ENCODE assay signal across 14 cellular contexts in genomic region chr20:31816221-31816620, GRCh38. TPM values are rescaled to one million over a fixed set of nuclear protein-coding genes. Genes with fewer than 3 reads are reported as not detected.
A peak's percentile ranks its signal among the peaks of the same experiment; 100 is the strongest.
DNase-seq lines count a peak whose midpoint lies in the region; TF ChIP-seq lines count a peak whose summit lies in the region.
"Had no signal": no experiment of that assay in that cellular context is flagged by ENCODE, and none has a peak within 500 bp of the region (broad histone marks: within the 10 kb centered on the region; RNA-seq: fewer than 3 reads in every experiment).

No MANE protein-coding gene starts in this region.

- WGBS in lower leg skin, 2 donors: 93 to 96% methylated on average over 5 of the region's 5 CpGs

- in situ Hi-C loops in G401 (cut with HindIII; ENCODE audit: low sequenced_read_pairs): no loop called here

- H3K27me3 ChIP-seq in skeletal muscle tissue (ENCODE audit: control insufficient read depth in 3 of 3, insufficient read depth in 3 of 3, low read length in 3 of 3): no peaks in the 10 kb centered on the region

- no peaks in the 10 kb centered on the region for H3K9me3 ChIP-seq in skeletal muscle tissue (ENCODE audit: control insufficient read depth in 3 of 3, low read length in 3 of 3)

- TF ChIP-seq CTCF in lower leg skin (IDR thresholded peaks at IDR 0.05): no peak

- intact Hi-C loops in lower leg skin (cut with DNase I; ENCODE audit: low total_unique reads): no loop called here

- TF ChIP-seq POLR2A in lower leg skin (IDR thresholded peaks at IDR 0.05): no peak

- H3K4me3 ChIP-seq in skeletal muscle tissue (ENCODE audit: low read length in 3 of 3) (peak overlapping the region in 1 of 3 donors; percentile 63), lower leg skin (ENCODE audit: low read depth, poor library complexity, severe bottlenecking) (no peak overlapping the region)

- DNase-seq in G401 (ENCODE audit: low spot score): peak; percentile 69
- peak; percentile 42 for DNase-seq in NCI-H2171 (lab: John Stamatoyannopoulos, UW)
- DNase-seq in cerebellum (ENCODE audit: low spot score): peak; percentile 58
- DNase-seq in activated gamma-delta T cell (lab: John Stamatoyannopoulos, UW): no peak
- no peak for DNase-seq in activated CD4-positive, alpha-beta T cell treated with anti-CD3 and anti-CD28 coated beads for 48 hours
- DNase-seq in lower leg skin (ENCODE audit: low spot score in 2 of 2): no peak
- DNase-seq: CD4-positive, alpha-beta memory T cell; MV-4-11; NCI-H1417 treated with DMSO at 0.1 percent for 48 hours; NCI-H2227 treated with DMSO at 0.1 percent for 48 hours; RPMI8226 had no signal

- peak overlapping the region in 1 of 3 donors; percentile 85 for H3K9ac ChIP-seq in skeletal muscle tissue (ENCODE audit: low read depth in 1 of 3, low read length in 3 of 3)

- H3K27ac ChIP-seq in skeletal muscle tissue (ENCODE audit: low read depth, low read length): peak overlapping the region; percentile 91

- H3K4me1 ChIP-seq in skeletal muscle tissue (ENCODE audit: control insufficient read depth in 3 of 3, insufficient read depth in 3 of 3, low read length in 3 of 3): peaks cover 64 to 91% (median 67%) of the 10 kb centered on the region in 3 donors

- H3K36me3 ChIP-seq in skeletal muscle tissue (ENCODE audit: control insufficient read depth in 3 of 3, insufficient read depth in 3 of 3, low read length in 3 of 3): peaks cover 0 to 14% (median 0%) of the 10 kb centered on the region in 3 donors

RNA-seq across cellular contexts. Expression of gene MYLK2, which starts 2.9 kb away (rescaled TPM):
- 0.44 TPM in 1 of 2 replicates, not detected in the other for total RNA-seq in G401 (2014; rRNA removed; shearing (Covaris generic))
- total RNA-seq in cerebellum (1.1 TPM), skeletal muscle tissue (21.9 TPM), lower leg skin (under 1 TPM in 1 of 4 donors, not detected in 3; 0.10 TPM)
- total RNA-seq: B cell; CD4-positive, alpha-beta memory T cell had no signal

RNA-seq across cellular contexts. Expression of gene FOXS1, which starts 29.2 kb away (rescaled TPM):
- 3.4 and 9.5 TPM in 2 replicates for total RNA-seq in G401 (2014; rRNA removed; shearing (Covaris generic))
- 1.8 TPM for total RNA-seq in cerebellum
- 3.1 TPM for total RNA-seq in skeletal muscle tissue
- under 1 TPM in 2 of 4 donors, not detected in 2; 0.44 to 0.97 TPM for total RNA-seq in lower leg skin
- total RNA-seq: B cell; CD4-positive, alpha-beta memory T cell; OCI-LY7 had no signal

RNA-seq across cellular contexts. Expression of gene DUSP15, which starts 54.1 kb away (rescaled TPM):
- total RNA-seq in G401 (2014; rRNA removed; shearing (Covaris generic)): 0.37 and 3.4 TPM in 2 replicates
- total RNA-seq in cerebellum (6.1 TPM), skeletal muscle tissue (2.1 TPM), lower leg skin (1 to 10 TPM in 1 of 4 donors, not detected in 3; 1.5 TPM)
- total RNA-seq: CD4-positive, alpha-beta memory T cell had no signal

RNA-seq across cellular contexts. Expression of gene TTLL9, which starts 54.2 kb away (rescaled TPM):
- total RNA-seq in G401 (2014; rRNA removed; shearing (Covaris generic)): 2.0 TPM in 1 of 2 replicates, not detected in the other
- 2.5 TPM for total RNA-seq in cerebellum
- total RNA-seq in skeletal muscle tissue: 0.52 TPM
- under 1 TPM in 1 of 4 donors, not detected in 3; 0.16 TPM for total RNA-seq in lower leg skin
- total RNA-seq: CD4-positive, alpha-beta memory T cell; OCI-LY7 had no signal

Comparison
In these comparisons a context has a peak if more than half of its experiments do, and no peak if none do; other contexts are left out.
1. DNase-seq: peak in G401 (single experiment), NCI-H2171 (single experiment) and cerebellum (single experiment); none in activated gamma-delta T cell (single experiment), activated CD4-positive, alpha-beta T cell treated with anti-CD3 and anti-CD28 coated beads for 48 hours (single experiment) and lower leg skin (0 of 2).
2. RNA of gene MYLK2, which starts 2.9 kb away (total RNA-seq): 21.9 TPM in skeletal muscle tissue (single experiment); 1.1 TPM in cerebellum (single experiment), 0.44 TPM in G401 and 0.10 TPM in lower leg skin; every median in the first group is over 10 times any median in the second.